Comparison of ENCODE assay signal across 15 cellular contexts in the genomic region with DNA sequence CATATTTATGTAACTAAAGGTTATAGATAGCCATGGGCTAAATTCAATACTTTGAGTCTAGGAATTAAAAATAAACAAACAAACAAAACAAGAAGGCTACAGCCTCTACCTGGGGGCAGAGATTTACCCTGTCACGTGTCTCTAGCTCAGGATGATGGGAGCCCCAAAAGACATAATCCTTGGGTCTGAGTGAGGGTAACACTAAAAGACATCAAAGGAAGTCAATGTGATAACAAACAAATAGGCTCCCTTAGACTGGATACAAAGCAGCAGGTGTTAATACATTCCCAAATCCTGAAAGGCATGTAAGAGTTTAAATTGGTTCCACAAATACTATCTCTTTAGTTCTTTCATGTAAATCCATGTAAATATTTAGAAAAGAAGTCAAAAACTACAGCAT.
"Had no signal": no experiment of that assay in that cellular context is flagged by ENCODE, and none has a peak within 500 bp of the region (broad histone marks: within the 10 kb centered on the region; RNA-seq: fewer than 3 reads in every experiment).

No MANE protein-coding gene starts in this region.

- H3K9me3 Mint-ChIP-seq: activated naive CD8-positive, alpha-beta T cell treated with anti-CD3 and anti-CD28 coated beads, Interleukin-2, amount 10 ng/mL, durations not matched to agents 7 days and 5 days; brain had no signal

- ATAC-seq: foreskin keratinocyte had no signal

- H3K4me1 ChIP-seq: foreskin keratinocyte, uterus had no signal

- H3K4me3 Mint-ChIP-seq: activated naive CD8-positive, alpha-beta T cell treated with anti-CD3 and anti-CD28 coated beads, Interleukin-2, amount 10 ng/mL, durations not matched to agents 7 days and 5 days; brain had no signal

- DNase-seq: activated CD4-positive, alpha-beta T cell treated with anti-CD3 and anti-CD28 coated beads for 1 hour; activated CD4-positive, alpha-beta T cell treated with anti-CD3 and anti-CD28 coated beads, Interleukin-2, amount 50 U/mL, for 4 hours; activated naive CD4-positive, alpha-beta T cell; activated naive CD8-positive, alpha-beta T cell treated with anti-CD3 and anti-CD28 coated beads, Interleukin-2, amount 10 ng/mL, durations not matched to agents 7 days and 5 days; activated T-cell treated with anti-CD3 and anti-CD28 coated beads for 4 hours; effector CD8-positive, alpha-beta T cell; foreskin keratinocyte; kidney glomerular epithelial cell; ovary; sigmoid colon; spleen; T1000; uterus had no signal

- H3K27me3 ChIP-seq: foreskin keratinocyte, ovary, sigmoid colon, spleen, uterus had no signal

- H3K9me3 ChIP-seq: ovary, sigmoid colon, spleen, thoracic aorta, uterus had no signal

- H3K36me3 ChIP-seq: ovary, uterus had no signal

- H3K4me1 Mint-ChIP-seq: brain had no signal

- H3K4me3 ChIP-seq: ovary, sigmoid colon, spleen, thoracic aorta, uterus had no signal

- H3K27ac Mint-ChIP-seq: activated naive CD8-positive, alpha-beta T cell treated with anti-CD3 and anti-CD28 coated beads, Interleukin-2, amount 10 ng/mL, durations not matched to agents 7 days and 5 days; brain had no signal

- H3K27me3 Mint-ChIP-seq: activated naive CD8-positive, alpha-beta T cell treated with anti-CD3 and anti-CD28 coated beads, Interleukin-2, amount 10 ng/mL, durations not matched to agents 7 days and 5 days; brain had no signal

- H3K27ac ChIP-seq: foreskin keratinocyte, ovary, sigmoid colon, spleen, thoracic aorta, uterus had no signal
